In the genomic region with DNA sequence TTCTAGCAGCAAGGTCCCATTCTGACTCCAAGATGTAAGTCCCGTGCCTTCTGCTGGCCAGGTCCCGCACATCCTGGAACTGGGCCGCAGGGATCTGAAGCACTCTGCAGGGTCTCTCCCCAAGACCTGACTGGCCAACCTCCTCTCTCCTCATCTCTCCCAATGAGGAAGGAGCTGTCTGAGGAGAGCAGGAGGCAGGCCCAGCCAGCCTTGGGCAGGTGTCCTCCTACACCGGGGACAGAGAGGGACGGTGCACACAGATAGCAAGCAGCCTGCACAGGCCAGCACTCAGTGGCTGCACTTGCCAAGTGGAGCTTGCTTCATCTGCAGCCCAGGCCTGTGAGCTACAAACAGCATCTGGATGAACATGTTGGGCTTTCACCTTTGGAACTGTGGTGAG, we compare ENCODE assay signal across 1 cellular context.
TF ChIP-seq lines count a peak whose summit lies in the region.

No MANE protein-coding gene starts in this region.

TF ChIP-seq in H1, 55 proteins besides CTCF, POLR2A, EP300 and RAD21:
- TF ChIP-seq, protein P1, sequence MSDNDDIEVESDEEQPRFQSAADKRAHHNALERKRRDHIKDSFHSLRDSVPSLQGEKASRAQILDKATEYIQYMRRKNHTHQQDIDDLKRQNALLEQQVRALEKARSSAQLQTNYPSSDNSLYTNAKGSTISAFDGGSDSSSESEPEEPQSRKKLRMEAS (IDR thresholded peaks at IDR 0.05): no peak
